8 cellular contexts compared by ENCODE assay signal in the genomic region with DNA sequence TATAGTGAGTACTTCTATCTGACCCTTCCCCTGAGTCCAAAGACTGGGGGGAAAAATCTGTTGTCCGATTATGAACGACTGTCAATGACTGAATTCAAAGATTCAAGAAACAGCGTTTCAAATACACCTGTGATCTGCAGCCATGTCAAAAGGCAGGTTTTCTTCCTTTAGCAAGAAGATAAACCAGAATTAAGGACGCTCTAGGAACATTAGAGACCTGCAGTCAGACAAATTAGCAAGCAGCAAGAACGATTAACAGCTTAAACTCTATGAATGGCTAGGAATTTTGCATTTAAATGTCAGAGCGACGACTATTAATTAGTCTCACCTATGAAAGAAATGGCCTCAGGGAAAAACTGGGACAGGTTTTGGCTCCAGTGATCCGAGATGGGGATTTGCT. TPM values are rescaled to one million over a fixed set of nuclear protein-coding genes. Genes with fewer than 3 reads are reported as not detected.
DNase-seq lines count a peak whose midpoint lies in the region; ATAC-seq and TF ChIP-seq lines count a peak whose summit lies in the region.

No MANE protein-coding gene starts in this region.

- H3K4me1 ChIP-seq in rectal smooth muscle tissue (ENCODE audit: control insufficient read depth, insufficient read depth, low read length) = no peaks in the 10 kb centered on the region

- H3K27ac ChIP-seq in SK-N-MC (no peak overlapping the region), rectal smooth muscle tissue (ENCODE audit: low read depth, low read length) (peak overlapping the region; percentile 98)

- H3K27me3 ChIP-seq in H7 (ENCODE audit: control insufficient read depth, insufficient read depth, low read length) = peaks cover 18% of the 10 kb centered on the region
- H3K27me3 ChIP-seq in rectal smooth muscle tissue (ENCODE audit: control insufficient read depth, insufficient read depth, low read length) = no peaks in the 10 kb centered on the region

- no peak for ATAC-seq in esophagus mucosa

- no peak for DNase-seq in H7
- no peak for DNase-seq in SK-N-MC (ENCODE audit: low read depth, low spot score)
- DNase-seq in fibroblast of the aortic adventitia (ENCODE audit: low read depth) = no peak
- DNase-seq in stimulated activated CD8-positive, alpha-beta memory T cell treated with anti-CD3 and anti-CD28 coated beads, Interleukin-4, amount 100 ng/mL, for 48 hours = no peak
- DNase-seq in SKM-1 treated with dmso at 0.1 percent for 144 hours (lab: John Stamatoyannopoulos, UW; ENCODE audit: unreplicated experiment) = no peak
- no peak for DNase-seq in T1000 (lab: John Stamatoyannopoulos, UW)

- no peak for TF ChIP-seq CTCF in fibroblast of the aortic adventitia (IDR thresholded peaks at IDR 0.05; ENCODE audit: insufficient read depth, low read length)

- peaks cover 8% of the 10 kb centered on the region for H3K36me3 ChIP-seq in H7 (replicated peaks; ENCODE audit: control insufficient read depth, insufficient read depth, low read length)
- no peaks in the 10 kb centered on the region for H3K36me3 ChIP-seq in SK-N-MC (ENCODE audit: insufficient read depth, low read length)
- H3K36me3 ChIP-seq in rectal smooth muscle tissue (ENCODE audit: control insufficient read depth, insufficient read depth, low read length) = peaks cover 11% of the 10 kb centered on the region

- H3K4me3 ChIP-seq in H7 (ENCODE audit: insufficient read depth, low read depth, low read length) = peak overlapping the region; percentile 88
- peak overlapping the region; percentile 50 for H3K4me3 ChIP-seq in SK-N-MC
- H3K4me3 ChIP-seq in fibroblast of the aortic adventitia (ENCODE audit: low read depth, low read length) = peak overlapping the region; percentile 91
- peak overlapping the region; percentile 97 for H3K4me3 ChIP-seq in rectal smooth muscle tissue (ENCODE audit: low read length)

- H3K9ac ChIP-seq in SK-N-MC (ENCODE audit: insufficient read length) (no peak overlapping the region), rectal smooth muscle tissue (ENCODE audit: low read length) (peak overlapping the region; percentile 82)

- H3K9me3 ChIP-seq in SK-N-MC (ENCODE audit: low read depth, low read length) = no peaks in the 10 kb centered on the region

RNA-seq across cellular contexts. Expression of gene DUSP6, which starts 2.0 kb away (rescaled TPM):
- 106 and 112 TPM in 2 replicates for total RNA-seq in H7 (2014; rRNA removed; shearing (Covaris generic))
- total RNA-seq in fibroblast of the aortic adventitia (ENCODE audit: low replicate concordance) = 17.1 and 33.9 TPM in 2 replicates
- 15.0 TPM for total RNA-seq in esophagus mucosa
